In genomic region chr20:64169089-64169560, GRCh38 we compare ENCODE assay signal across 36 cellular contexts. TPM values are rescaled to one million over a fixed set of nuclear protein-coding genes. Genes with fewer than 3 reads are reported as not detected.
"Had no signal": no experiment of that assay in that cellular context is flagged by ENCODE, and none has a peak within 500 bp of the region (broad histone marks: within the 10 kb centered on the region; RNA-seq: fewer than 3 reads in every experiment).

No MANE protein-coding gene starts in this region.

- H3K9ac ChIP-seq: KMS-11 had no signal

- H3K4me3 ChIP-seq: body of pancreas, Peyer's patch had no signal

- H3K4me1 Mint-ChIP-seq: activated CD4-positive, alpha-beta T cell treated with anti-CD3 and anti-CD28 coated beads, Interleukin-2, amount 10 ng/mL, durations not matched to agents 24 days and 14 days; activated naive CD4-positive, alpha-beta T cell treated with anti-CD3 and anti-CD28 coated beads, Interleukin-2, amount 50 U/mL, for 24 hours; activated naive CD8-positive, alpha-beta T cell treated with anti-CD3 and anti-CD28 coated beads, Interleukin-2, amount 10 ng/mL, durations not matched to agents 7 days and 5 days had no signal

- ATAC-seq: activated CD8-positive, alpha-beta T cell treated with anti-CD3 and anti-CD28 coated beads for 36 hours; PC-3; SK-N-SH treated with all-trans-retinoic acid at 6 μM for 48 hours had no signal

- H3K4me1 ChIP-seq: body of pancreas, Peyer's patch had no signal

- H3K9me3 Mint-ChIP-seq: activated CD4-positive, alpha-beta T cell treated with anti-CD3 and anti-CD28 coated beads, Interleukin-2, amount 10 ng/mL, durations not matched to agents 24 days and 14 days; activated CD8-positive, alpha-beta T cell treated with anti-CD3 and anti-CD28 coated beads for 36 hours; activated naive CD4-positive, alpha-beta T cell treated with anti-CD3 and anti-CD28 coated beads, Interleukin-2, amount 50 U/mL, for 24 hours; activated naive CD8-positive, alpha-beta T cell treated with anti-CD3 and anti-CD28 coated beads, Interleukin-2, amount 10 ng/mL, durations not matched to agents 7 days and 5 days; activated T-helper 2 cell treated with anti-CD3 and anti-CD28 coated beads, Interferon-gamma antibody, Interleukin-2, Interleukin-4, amounts not matched to agents 10 μg/mL and 5 μg/mL and 100 μg/mL, durations not matched to agents 14 hours and 24 hours and 36 hours had no signal

- H3K4me3 Mint-ChIP-seq: activated CD4-positive, alpha-beta T cell treated with anti-CD3 and anti-CD28 coated beads, Interleukin-2, amount 10 ng/mL, durations not matched to agents 24 days and 14 days; activated CD8-positive, alpha-beta T cell treated with anti-CD3 and anti-CD28 coated beads for 36 hours; activated naive CD4-positive, alpha-beta T cell treated with anti-CD3 and anti-CD28 coated beads, Interleukin-2, amount 50 U/mL, for 24 hours; activated naive CD8-positive, alpha-beta T cell treated with anti-CD3 and anti-CD28 coated beads, Interleukin-2, amount 10 ng/mL, durations not matched to agents 7 days and 5 days had no signal

- H3K4me2 ChIP-seq: KMS-11 had no signal

- H3K27ac ChIP-seq: body of pancreas, KMS-11, Peyer's patch had no signal

- H3K36me3 ChIP-seq: Peyer's patch had no signal

- H3K27me3 ChIP-seq: body of pancreas, Peyer's patch had no signal

- H3K36me3 Mint-ChIP-seq: activated naive CD8-positive, alpha-beta T cell treated with anti-CD3 and anti-CD28 coated beads, Interleukin-2, amount 10 ng/mL, durations not matched to agents 7 days and 5 days had no signal

- H3K9me3 ChIP-seq: body of pancreas, Peyer's patch had no signal

- H3K27ac Mint-ChIP-seq: activated CD4-positive, alpha-beta T cell treated with anti-CD3 and anti-CD28 coated beads, Interleukin-2, amount 10 ng/mL, durations not matched to agents 24 days and 14 days; activated CD8-positive, alpha-beta T cell treated with anti-CD3 and anti-CD28 coated beads for 36 hours; activated naive CD8-positive, alpha-beta T cell treated with anti-CD3 and anti-CD28 coated beads, Interleukin-2, amount 10 ng/mL, durations not matched to agents 7 days and 5 days; activated T-helper 2 cell treated with anti-CD3 and anti-CD28 coated beads, Interferon-gamma antibody, Interleukin-2, Interleukin-4, amounts not matched to agents 10 μg/mL and 5 μg/mL and 100 μg/mL, durations not matched to agents 14 hours and 24 hours and 36 hours had no signal

- DNase-seq: activated CD4-positive, alpha-beta T cell treated with anti-CD3 and anti-CD28 coated beads, Interleukin-2, amount 10 ng/mL, durations not matched to agents 24 days and 14 days; activated CD4-positive, alpha-beta T cell treated with anti-CD3 and anti-CD28 coated beads, Interleukin-2, amount 50 U/mL, for 4 hours; activated CD8-positive, alpha-beta T cell treated with anti-CD3 and anti-CD28 coated beads for 36 hours; activated gamma-delta T cell; activated naive CD4-positive, alpha-beta T cell treated with Interleukin-2 at 50 U/mL for 16 hours; activated naive CD8-positive, alpha-beta T cell treated with anti-CD3 and anti-CD28 coated beads, Interleukin-2, amount 10 ng/mL, durations not matched to agents 7 days and 5 days; activated T-cell treated with anti-CD3 and anti-CD28 coated beads, Interleukin-2, amount 50 U/mL, for 1 hour; amygdala; central memory CD4-positive, alpha-beta T cell; MM.1S; NCI-H1092; NCI-H1417; NCI-H146; NCI-H187; NCI-H2029 treated with DMSO at 0.1 percent for 48 hours; NCI-H2107; NCI-H510A; NCI-H526; NCI-H748 treated with DMSO at 0.1 percent for 48 hours; PC-3; Peyer's patch; RPMI8226; SHP77 treated with DMSO at 0.1 percent for 48 hours; SW 1271; T-helper 1 cell; T-helper 2 cell; T1000 had no signal

RNA-seq across cellular contexts. Expression of gene MYT1, which starts 4.9 kb away (rescaled TPM):
- total RNA-seq: activated CD4-positive, alpha-beta T cell treated with anti-CD3 and anti-CD28 coated beads, Interleukin-2, amount 10 ng/mL, durations not matched to agents 24 days and 14 days; activated CD8-positive, alpha-beta memory T cell treated with anti-CD3 and anti-CD28 coated beads for 36 hours; activated CD8-positive, alpha-beta T cell treated with anti-CD3 and anti-CD28 coated beads for 36 hours; activated T-helper 2 cell treated with anti-CD3 and anti-CD28 coated beads, Interferon-gamma antibody, Interleukin-2, Interleukin-4, amounts not matched to agents 10 μg/mL and 5 μg/mL and 100 μg/mL, durations not matched to agents 14 hours and 24 hours and 36 hours; astrocyte; bronchial epithelial cell; LHCN-M2 had no signal
